13 cellular contexts compared by ENCODE assay signal in the genomic region with DNA sequence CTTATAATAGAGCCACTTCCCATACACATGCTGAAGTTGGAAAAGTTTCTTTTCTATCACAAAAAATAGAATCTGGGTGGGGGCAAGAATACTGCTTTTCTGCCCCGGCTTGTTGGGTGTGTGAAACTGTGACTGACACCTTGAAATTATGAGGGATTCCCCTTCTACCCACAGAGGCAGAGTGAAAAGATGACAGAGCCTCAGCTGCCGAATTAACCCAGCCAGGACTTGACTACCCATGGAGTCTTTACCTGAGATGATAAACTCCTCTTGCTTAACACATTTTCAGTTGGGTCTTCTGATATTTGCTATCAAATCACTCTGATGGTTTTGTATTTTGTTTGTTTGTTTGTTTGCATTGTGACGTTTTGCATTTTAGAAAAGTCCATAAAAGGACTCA.
DNase-seq lines count a peak whose midpoint lies in the region; ATAC-seq, FAIRE-seq and TF ChIP-seq lines count a peak whose summit lies in the region.
"Had no signal": no experiment of that assay in that cellular context is flagged by ENCODE, and none has a peak within 500 bp of the region (broad histone marks: within the 10 kb centered on the region; RNA-seq: fewer than 3 reads in every experiment).

No MANE protein-coding gene starts in this region.

- H3K79me2 ChIP-seq in H1 (ENCODE audit: control insufficient read depth in 1 of 2, insufficient read depth in 2 of 2, low read length in 2 of 2): no peaks in the 10 kb centered on the region

- no peak overlapping the region for H2BK120ac ChIP-seq in H1 (replicated peaks; ENCODE audit: low read depth, low read length)

- no peak for DNase-seq in activated CD4-positive, CD25-positive, alpha-beta regulatory T cell treated with anti-CD3 and anti-CD28 coated beads, Interleukin-2, amount 50 U/mL, for 72 hours
- DNase-seq in GM20000 (ENCODE audit: low spot score): peak; percentile 55
- DNase-seq in H1 (ENCODE audit: low read depth in 1 of 2, low spot score in 2 of 2): no peak
- DNase-seq in dedifferentiated amniotic fluid mesenchymal stem cell (ENCODE audit: extremely low spot score): no peak
- DNase-seq in sigmoid colon: no peak
- no peak for DNase-seq in occipital lobe (lab: John Stamatoyannopoulos, UW)
- DNase-seq: activated naive CD4-positive, alpha-beta T cell treated with anti-CD3 and anti-CD28 coated beads, Interleukin-2, amount 10 ng/mL, durations not matched to agents 7 days and 5 days; NCI-H510A treated with DMSO at 0.1 percent for 48 hours; ovary had no signal

- H4K91ac ChIP-seq in H1 (replicated peaks; ENCODE audit: insufficient read length, low read length): no peak overlapping the region

- TF ChIP-seq RAD21 in H1 (IDR thresholded peaks at IDR 0.05 in 1 of 2, conservative IDR thresholded peaks at IDR 0.05 in 1 of 2; ENCODE audit: low read depth in 2 of 2, low read length in 2 of 2): no peak

- TF ChIP-seq POLR2A in H1 (IDR thresholded peaks at IDR 0.05; ENCODE audit: control extremely low read depth in 1 of 2, low read depth in 2 of 2, low read length in 2 of 2): no peak
- no peak for TF ChIP-seq POLR2A in sigmoid colon (IDR thresholded peaks at IDR 0.05)

- intact Hi-C loops in sigmoid colon (cut with DNase I): loop anchor here (10.0 kb wide), 1 partner anchor 151 kb away; no protein-coding TSS in a partner anchor

- H3K4me2 ChIP-seq in H1 (ENCODE audit: insufficient read depth in 1 of 2, low read depth in 2 of 2, low read length in 2 of 2): no peak overlapping the region; a peak in 1 of 4 replicates

- H3K27me3 ChIP-seq in H1 (replicated peaks in 1 of 4; ENCODE audit: control insufficient read depth in 3 of 4, extremely low read depth in 1 of 4, insufficient read depth in 3 of 4, low read length in 3 of 4) (no peaks in the 10 kb centered on the region), sigmoid colon (no peaks in the 10 kb centered on the region)
- H3K27me3 ChIP-seq: ovary had no signal

- H3K23ac ChIP-seq in H1 (ENCODE audit: insufficient read length): no peak overlapping the region

- H3K36me3 ChIP-seq in H1 (ENCODE audit: control insufficient read depth in 2 of 4, insufficient read depth in 4 of 4, low read length in 3 of 4): no peaks in the 10 kb centered on the region
- H3K36me3 ChIP-seq in sigmoid colon: no peaks in the 10 kb centered on the region
- H3K36me3 ChIP-seq: ovary had no signal

- H2BK12ac ChIP-seq in H1 (ENCODE audit: low read depth, low read length): no peak overlapping the region

- no peak overlapping the region for H3K9ac ChIP-seq in H1 (replicated peaks in 1 of 4; ENCODE audit: extremely low read depth in 1 of 4, low read depth in 3 of 4, low read length in 3 of 4)

- H3K4ac ChIP-seq in H1 (replicated peaks; ENCODE audit: insufficient read length, low read depth, low read length): no peak overlapping the region

- H3K27ac ChIP-seq in H1 (ENCODE audit: low read depth, low read length) (no peak overlapping the region), sigmoid colon (no peak overlapping the region)
- H3K27ac ChIP-seq: 22Rv1, ovary had no signal

- H4K5ac ChIP-seq in H1 (ENCODE audit: insufficient read length, low read depth, low read length): no peak overlapping the region

- ATAC-seq in activated CD4-positive, CD25-positive, alpha-beta regulatory T cell treated with anti-CD3 and anti-CD28 coated beads, Interleukin-2, amount 50 U/mL, for 24 hours: peak; percentile 57 to 76
- peak; percentile 79 for ATAC-seq in HG03039 (IDR thresholded peaks at IDR 0.05; ENCODE audit: unreplicated experiment)

- H4K20me1 ChIP-seq in H1 (replicated peaks in 1 of 2; ENCODE audit: control insufficient read depth in 1 of 2, insufficient read depth in 2 of 2, low read length in 2 of 2): no peaks in the 10 kb centered on the region

- H3K18ac ChIP-seq in H1 (ENCODE audit: extremely low read depth, low read length): 0 out of 2 replicates have a peak overlapping the region, but pooled peaks have one; percentile 66

- H3K4me3 ChIP-seq in H1 (ENCODE audit: extremely low read depth in 1 of 4, insufficient read depth in 2 of 4, low read depth in 3 of 4, low read length in 4 of 4): no peak overlapping the region
- no peak overlapping the region for H3K4me3 ChIP-seq in sigmoid colon
- H3K4me3 ChIP-seq: ovary had no signal

- 81% methylated on average over 3 of the region's 3 CpGs; no CpG with 5 or more reads in 1 of the 2 experiments for WGBS in H1 (ENCODE audit: extremely low coverage in 1 of 2, insufficient coverage in 1 of 2, insufficient read length in 1 of 2, insufficient replicate concordance in 2 of 2, low coverage in 1 of 2, low lambda C conversion rate in 2 of 2, missing lambda C conversion rate in 1 of 2), 2 experiments
- 49 to 60% methylated on average over 3 of the region's 3 CpGs for WGBS in sigmoid colon, 2 donors

- H2AK5ac ChIP-seq in H1 (ENCODE audit: low read depth, low read length): no peak overlapping the region

- H3K56ac ChIP-seq in H1 (replicated peaks; ENCODE audit: insufficient read length, low read depth, low read length): no peak overlapping the region

- POLR2A ChIA-PET in H1 (lab: Charles Lee; ENCODE audit: partially characterized antibody): interaction anchor here (6.8 kb wide), 1 partner anchor 65 kb away, joined by 69 read pairs; a partner anchor contains a TSS

- no peaks in the 10 kb centered on the region for H3K79me1 ChIP-seq in H1 (ENCODE audit: low read depth, low read length)

- FAIRE-seq in H1 (lab: Jason Lieb, UNC): no peak
- FAIRE-seq: islet of Langerhans had no signal

- CTCF ChIA-PET in H1 (lab: Charles Lee; ENCODE audit: partially characterized antibody): interaction anchor here (1.0 to 7.1 kb wide), 2 partner anchors 11 to 187 kb away, joined by 3 to 40 read pairs; no protein-coding TSS in a partner anchor

- peaks cover 0 to 15% (median 7%) of the 10 kb centered on the region in 4 experiments; a peak in 5 of 7 replicates for H3K4me1 ChIP-seq in H1 (replicated peaks in 1 of 4; ENCODE audit: control insufficient read depth in 3 of 4, insufficient read depth in 4 of 4, low read length in 3 of 4)
- H3K4me1 ChIP-seq in sigmoid colon: no peaks in the 10 kb centered on the region

- H2BK15ac ChIP-seq in H1 (ENCODE audit: low read length): no peak overlapping the region

- no peaks in the 10 kb centered on the region for H3K23me2 ChIP-seq in H1 (ENCODE audit: low read depth, low read length)

- no peak overlapping the region for H2BK20ac ChIP-seq in H1 (ENCODE audit: low read length)

- H4K8ac ChIP-seq in H1 (ENCODE audit: extremely low read depth, insufficient read depth, low read length): no peak overlapping the region

- H2BK5ac ChIP-seq in H1 (ENCODE audit: low read depth, low read length): no peak overlapping the region

- no peak overlapping the region for H2AFZ ChIP-seq in H1 (ENCODE audit: low read length)

- TF ChIP-seq CTCF in GM20000 (IDR thresholded peaks at IDR 0.05; ENCODE audit: extremely low read depth, missing control alignments) (no peak), H1 (IDR thresholded peaks at IDR 0.05; ENCODE audit: control extremely low read depth in 1 of 3, insufficient read depth in 1 of 3, low read depth in 1 of 3, low read length in 3 of 3) (no peak), sigmoid colon (IDR thresholded peaks at IDR 0.05) (no peak)

- no peaks in the 10 kb centered on the region for H3K9me3 ChIP-seq in H1 (ENCODE audit: insufficient read depth in 2 of 2, low read depth in 1 of 2, low read length in 1 of 2)
- no peaks in the 10 kb centered on the region for H3K9me3 ChIP-seq in sigmoid colon
- H3K9me3 ChIP-seq: ovary had no signal

- no peak overlapping the region for H3K14ac ChIP-seq in H1 (ENCODE audit: insufficient read length)

- TF ChIP-seq EP300 in H1 (IDR thresholded peaks at IDR 0.05; ENCODE audit: borderline replicate concordance in 1 of 2, low read depth in 2 of 2, low read length in 2 of 2) (no peak), sigmoid colon (IDR thresholded peaks at IDR 0.05) (no peak)

TF ChIP-seq in H1, 55 proteins besides CTCF, POLR2A, EP300 and RAD21:
- no peak for TF ChIP-seq KDM1A (IDR thresholded peaks at IDR 0.05; ENCODE audit: borderline replicate concordance, low read length)
- no peak for TF ChIP-seq CREB1 (IDR thresholded peaks at IDR 0.05)
